In genomic region chr7:95324396-95324795, GRCh38 we compare ENCODE assay signal across 10 cellular contexts. TPM values are rescaled to one million over a fixed set of nuclear protein-coding genes. Genes with fewer than 3 reads are reported as not detected.
DNase-seq lines count a peak whose midpoint lies in the region; TF ChIP-seq lines count a peak whose summit lies in the region.
"Had no signal": no experiment of that assay in that cellular context is flagged by ENCODE, and none has a peak within 500 bp of the region (broad histone marks: within the 10 kb centered on the region; RNA-seq: fewer than 3 reads in every experiment).

TSS of gene PON1 (minus strand) at chr7:95324532. CDS start at chr7:95324475, 57 bp downstream.

- no peaks in the 10 kb centered on the region for H3K36me3 Mint-ChIP-seq in activated naive CD4-positive, alpha-beta T cell treated with anti-CD3 and anti-CD28 coated beads for 36 hours (ENCODE audit: low read depth)

- H3K27ac Mint-ChIP-seq in activated naive CD4-positive, alpha-beta T cell treated with anti-CD3 and anti-CD28 coated beads for 36 hours, result no peak within 1 kb of the TSS

- H3K4me1 Mint-ChIP-seq in activated naive CD4-positive, alpha-beta T cell treated with anti-CD3 and anti-CD28 coated beads for 36 hours (ENCODE audit: low read depth), result no peaks in the 10 kb centered on the region

- peak; percentile 4 for DNase-seq in activated naive CD4-positive, alpha-beta T cell treated with anti-CD3 and anti-CD28 coated beads for 36 hours
- no peak for DNase-seq in activated naive CD4-positive, alpha-beta T cell treated with anti-CD3 and anti-CD28 coated beads, Interleukin-2, amount 50 U/mL, for 16 hours
- DNase-seq in ecto neural progenitor cell (ENCODE audit: low spot score), result peak; percentile 57
- DNase-seq in thyroid gland, result peak; percentile 2 to 7
- no peak for DNase-seq in HUDEP-2 (lab: John Stamatoyannopoulos, UW; ENCODE audit: unreplicated experiment in 76 of 76)
- DNase-seq in NCI-H82 treated with DMSO at 0.1 percent for 48 hours (lab: John Stamatoyannopoulos, UW; ENCODE audit: unreplicated experiment), result no peak
- DNase-seq in ascending aorta (ENCODE audit: low spot score in 2 of 2), result no peak
- DNase-seq: NCI-H345 had no signal

- H3K36me3 ChIP-seq in KOPT-K1 (ENCODE audit: insufficient read depth, low read length) (no peaks in the 10 kb centered on the region), thyroid gland (no peaks in the 10 kb centered on the region), ascending aorta (no peaks in the 10 kb centered on the region)

- H3K9me3 Mint-ChIP-seq in activated naive CD4-positive, alpha-beta T cell treated with anti-CD3 and anti-CD28 coated beads for 36 hours, result no peaks in the 10 kb centered on the region

- TF ChIP-seq POLR2A in thyroid gland (IDR thresholded peaks at IDR 0.05), result no peak

- H3K27ac ChIP-seq in KOPT-K1 (ENCODE audit: low read depth, low read length, poor library complexity, severe bottlenecking) (peak within 1 kb of the TSS; percentile 52), thyroid gland (no peak within 1 kb of the TSS), ascending aorta (no peak within 1 kb of the TSS)

- no peak for TF ChIP-seq CTCF in thyroid gland (IDR thresholded peaks at IDR 0.05)
- TF ChIP-seq CTCF in ascending aorta (IDR thresholded peaks at IDR 0.05), result no peak

- peaks cover 8% of the 10 kb centered on the region for H3K9me3 ChIP-seq in KOPT-K1 (ENCODE audit: insufficient read depth, low read length, poor library complexity, severe bottlenecking)
- no peaks in the 10 kb centered on the region for H3K9me3 ChIP-seq in thyroid gland
- H3K9me3 ChIP-seq in ascending aorta, result no peaks in the 10 kb centered on the region

- no peak within 1 kb of the TSS for H3K4me3 ChIP-seq in thyroid gland (replicated peaks in 1 of 3)
- no peak within 1 kb of the TSS for H3K4me3 ChIP-seq in ascending aorta

- peak within 1 kb of the TSS; percentile 22 for H3K4me3 Mint-ChIP-seq in activated naive CD4-positive, alpha-beta T cell treated with anti-CD3 and anti-CD28 coated beads for 36 hours

- peaks cover 6% of the 10 kb centered on the region for H3K27me3 Mint-ChIP-seq in activated naive CD4-positive, alpha-beta T cell treated with anti-CD3 and anti-CD28 coated beads for 36 hours (ENCODE audit: low read depth)

- WGBS in thyroid gland, 2 donors, result 19 to 22% methylated on average over 4 to 20 of the region's 20 CpGs

- CTCF ChIA-PET in activated naive CD4-positive, alpha-beta T cell treated with anti-CD3 and anti-CD28 coated beads for 36 hours (lab: Charles Lee), result no interaction called here

- intact Hi-C loops in activated naive CD4-positive, alpha-beta T cell treated with anti-CD3 and anti-CD28 coated beads for 36 hours (cut with micrococcal nuclease), result no loop called here
- intact Hi-C loops in thyroid gland (cut with DNase I) (no loop called here), ascending aorta (cut with DNase I) (no loop called here)

- no peaks in the 10 kb centered on the region for H3K4me1 ChIP-seq in thyroid gland
- no peaks in the 10 kb centered on the region for H3K4me1 ChIP-seq in ascending aorta

- H3K27me3 ChIP-seq in thyroid gland (no peaks in the 10 kb centered on the region), ascending aorta (no peaks in the 10 kb centered on the region)

RNA-seq across cellular contexts. Expression of gene PON1, which starts in this region (rescaled TPM):
- total RNA-seq in activated naive CD4-positive, alpha-beta T cell treated with anti-CD3 and anti-CD28 coated beads for 36 hours, result not detected
- not detected for total RNA-seq in thyroid gland
- not detected for total RNA-seq in ascending aorta
- total RNA-seq: endothelial cell of umbilical vein had no signal

Comparison
In these comparisons a context has a peak if more than half of its experiments do, and no peak if none do; other contexts are left out.
1. Peak in DNase-seq in activated naive CD4-positive, alpha-beta T cell treated with anti-CD3 and anti-CD28 coated beads for 36 hours; RNA of the gene not detected or under 1 TPM.
2. Peak in DNase-seq in thyroid gland; RNA of the gene not detected or under 1 TPM.